24 cellular contexts compared by ENCODE assay signal in the genomic region with DNA sequence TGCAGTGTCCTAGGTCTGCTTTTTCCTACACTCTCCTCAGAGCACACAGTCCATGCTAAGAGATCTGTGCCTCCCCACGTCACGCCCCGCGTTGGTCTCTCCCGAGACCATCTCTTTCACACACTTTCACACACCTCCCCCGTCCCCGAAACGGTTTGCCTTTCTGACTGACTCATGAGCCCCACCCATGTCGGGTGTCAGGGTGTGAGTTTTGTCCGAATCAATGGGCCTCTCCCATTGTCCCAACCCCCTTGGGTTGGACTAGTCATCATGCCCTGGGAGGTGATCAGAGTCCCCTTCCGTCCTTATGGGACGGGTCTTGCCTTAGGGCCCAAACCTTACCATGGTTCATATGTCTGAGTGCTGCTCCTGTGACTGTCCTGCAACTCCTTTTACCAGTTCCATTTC.
"Had no signal": no experiment of that assay in that cellular context is flagged by ENCODE, and none has a peak within 500 bp of the region (broad histone marks: within the 10 kb centered on the region; RNA-seq: fewer than 3 reads in every experiment).

No MANE protein-coding gene starts in this region.

- H3K4me3 ChIP-seq: adrenal gland, ascending aorta, esophagus muscularis mucosa, sigmoid colon, thoracic aorta, upper lobe of right lung had no signal

- DNase-seq: activated CD4-positive, alpha-beta T cell treated with anti-CD3 and anti-CD28 coated beads for 1 hour; activated CD4-positive, alpha-beta T cell treated with anti-CD3 and anti-CD28 coated beads, Interleukin-2, amount 50 U/mL, for 4 hours; activated CD8-positive, alpha-beta memory T cell treated with anti-CD3 and anti-CD28 coated beads for 24 hours; activated CD8-positive, alpha-beta memory T cell treated with anti-CD3 and anti-CD28 coated beads, Interleukin-2, amount 50 U/mL, for 4 hours; activated naive CD4-positive, alpha-beta T cell; activated T-cell treated with anti-CD3 and anti-CD28 coated beads, Interleukin-2, amount 50 U/mL, for 4 hours; adrenal gland; central memory CD4-positive, alpha-beta T cell; dermis blood vessel endothelial cell; effector CD8-positive, alpha-beta T cell; glutamatergic neuron; hypothalamus; sigmoid colon; stimulated activated CD4-positive, alpha-beta T cell treated with anti-CD3 and anti-CD28 coated beads, Interleukin-4, amount 100 ng/mL, for 1 hour; stimulated activated naive CD4-positive, alpha-beta T cell treated with Interleukin-2 at 50 U/mL for 16 hours; upper lobe of right lung had no signal

- H3K27ac ChIP-seq: adrenal gland, ascending aorta, brain microvascular endothelial cell, esophagus muscularis mucosa, sigmoid colon, thoracic aorta, upper lobe of right lung, VCaP had no signal

- H3K4me3 Mint-ChIP-seq: activated naive CD8-positive, alpha-beta T cell; activated T-cell treated with anti-CD3 and anti-CD28 coated beads, Interleukin-2, amount 50 U/mL, for 4 hours had no signal

- H3K36me3 Mint-ChIP-seq: activated naive CD8-positive, alpha-beta T cell had no signal

- H3K27ac Mint-ChIP-seq: activated naive CD8-positive, alpha-beta T cell; activated T-helper 2 cell treated with anti-CD3 and anti-CD28 coated beads, Interferon-gamma antibody, Interleukin-2, Interleukin-4, amounts not matched to agents 10 μg/mL and 5 μg/mL and 100 μg/mL, durations not matched to agents 14 hours and 24 hours and 36 hours had no signal

- H3K36me3 ChIP-seq: adrenal gland, ascending aorta, brain microvascular endothelial cell, esophagus muscularis mucosa, sigmoid colon, thoracic aorta, upper lobe of right lung had no signal

- H3K4me1 ChIP-seq: adrenal gland, ascending aorta, esophagus muscularis mucosa, sigmoid colon, upper lobe of right lung had no signal

- H3K9me3 Mint-ChIP-seq: activated T-cell treated with anti-CD3 and anti-CD28 coated beads, Interleukin-2, amount 50 U/mL, for 4 hours; activated T-helper 2 cell treated with anti-CD3 and anti-CD28 coated beads, Interferon-gamma antibody, Interleukin-2, Interleukin-4, amounts not matched to agents 10 μg/mL and 5 μg/mL and 100 μg/mL, durations not matched to agents 14 hours and 24 hours and 36 hours had no signal

- FAIRE-seq: frontal cortex had no signal

- ATAC-seq: activated T-cell treated with anti-CD3 and anti-CD28 coated beads, Interleukin-2, amount 50 U/mL, for 4 hours; upper lobe of right lung had no signal

- H3K9me3 ChIP-seq: adrenal gland, ascending aorta, esophagus muscularis mucosa, sigmoid colon, thoracic aorta, upper lobe of right lung had no signal

- H3K27me3 ChIP-seq: adrenal gland, ascending aorta, brain microvascular endothelial cell, esophagus muscularis mucosa, sigmoid colon, upper lobe of right lung had no signal
